19 cellular contexts compared by ENCODE assay signal in genomic region chr5:109756543-109757186, GRCh38.
"Had no signal": no experiment of that assay in that cellular context is flagged by ENCODE, and none has a peak within 500 bp of the region (broad histone marks: within the 10 kb centered on the region; RNA-seq: fewer than 3 reads in every experiment).

No MANE protein-coding gene starts in this region.

- H3K4me3 ChIP-seq: coronary artery, gastroesophageal sphincter, heart left ventricle, left ventricle myocardium inferior, tibial artery had no signal

- H3K27ac Mint-ChIP-seq: activated CD4-positive, alpha-beta T cell treated with anti-CD3 and anti-CD28 coated beads, Interleukin-2, amount 10 ng/mL, durations not matched to agents 7 days and 5 days; activated naive CD4-positive, alpha-beta T cell treated with anti-CD3 and anti-CD28 coated beads for 36 hours had no signal

- H3K4me1 ChIP-seq: gastroesophageal sphincter had no signal

- H3K27me3 ChIP-seq: brain microvascular endothelial cell, gastroesophageal sphincter, heart left ventricle, tibial artery had no signal

- H3K9me3 ChIP-seq: tibial artery had no signal

- H3K4me3 Mint-ChIP-seq: activated CD4-positive, alpha-beta T cell treated with anti-CD3 and anti-CD28 coated beads, Interleukin-2, amount 10 ng/mL, durations not matched to agents 7 days and 5 days; activated naive CD4-positive, alpha-beta T cell treated with anti-CD3 and anti-CD28 coated beads for 36 hours; activated T-cell treated with anti-CD3 and anti-CD28 coated beads, Interleukin-2, amount 50 U/mL, for 4 hours had no signal

- H3K36me3 ChIP-seq: brain microvascular endothelial cell had no signal

- ATAC-seq: activated CD4-positive, CD25-positive, alpha-beta regulatory T cell treated with anti-CD3 and anti-CD28 coated beads, Interleukin-2, amount 50 U/mL, for 24 hours; activated T-cell treated with anti-CD3 and anti-CD28 coated beads, Interleukin-2, amount 50 U/mL, for 4 hours; esophagus mucosa; gastroesophageal sphincter; naive thymus-derived CD8-positive, alpha-beta T cell; stimulated activated naive CD8-positive, alpha-beta T cell treated with anti-CD3 and anti-CD28 coated beads, Interleukin-15, Interleukin-2, amounts not matched to agents 100 U/mL and 50 U/mL, for 24 hours had no signal

- H3K27ac ChIP-seq: brain microvascular endothelial cell, coronary artery, gastroesophageal sphincter, heart left ventricle, left ventricle myocardium inferior, tibial artery had no signal

- H3K27me3 Mint-ChIP-seq: activated CD4-positive, alpha-beta T cell treated with anti-CD3 and anti-CD28 coated beads, Interleukin-2, amount 10 ng/mL, durations not matched to agents 7 days and 5 days; naive thymus-derived CD8-positive, alpha-beta T cell had no signal

- DNase-seq: activated CD4-positive, alpha-beta T cell treated with anti-CD3 and anti-CD28 coated beads, Interleukin-2, amount 10 ng/mL, durations not matched to agents 7 days and 5 days; activated CD8-positive, alpha-beta memory T cell treated with anti-CD3 and anti-CD28 coated beads, Interleukin-2, amount 50 U/mL, for 4 hours; activated naive CD4-positive, alpha-beta T cell treated with anti-CD3 and anti-CD28 coated beads for 36 hours; activated T-cell treated with anti-CD3 and anti-CD28 coated beads, Interleukin-2, amount 50 U/mL, for 4 hours; aorta; brain microvascular endothelial cell; effector CD4-positive, alpha-beta T cell; heart left ventricle; left ventricle myocardium inferior; mesendoderm; naive thymus-derived CD8-positive, alpha-beta T cell; stimulated activated CD4-positive, alpha-beta T cell treated with anti-CD3 and anti-CD28 coated beads, Interleukin-2, amount 100 ng/mL, for 24 hours; stimulated activated naive CD8-positive, alpha-beta T cell treated with anti-CD3 and anti-CD28 coated beads, Interleukin-15, Interleukin-2, amounts not matched to agents 100 U/mL and 50 U/mL, for 24 hours; substantia nigra; tibial artery had no signal
